ENCODE assay signal across 9 cellular contexts in the genomic region with DNA sequence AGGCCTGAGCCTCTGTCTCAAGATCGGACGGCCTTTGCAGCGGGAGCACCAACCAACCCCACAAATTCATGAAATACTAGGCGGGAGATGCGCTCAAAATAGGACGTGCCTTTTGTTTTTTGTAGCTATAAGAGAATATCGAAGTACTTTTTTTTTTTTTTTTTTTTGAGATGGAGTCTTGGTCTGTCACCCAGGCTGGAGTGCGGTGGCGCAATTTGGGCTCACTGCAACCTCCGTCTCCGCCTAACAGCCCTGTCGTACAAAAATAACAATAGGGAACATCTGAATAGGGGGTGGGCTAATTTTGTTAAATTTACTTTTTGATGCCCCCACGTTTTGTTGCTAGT. TPM values are rescaled to one million over a fixed set of nuclear protein-coding genes. Genes with fewer than 3 reads are reported as not detected.
DNase-seq lines count a peak whose midpoint lies in the region; ATAC-seq and TF ChIP-seq lines count a peak whose summit lies in the region.
"Had no signal": no experiment of that assay in that cellular context is flagged by ENCODE, and none has a peak within 500 bp of the region (broad histone marks: within the 10 kb centered on the region; RNA-seq: fewer than 3 reads in every experiment).

No MANE protein-coding gene starts in this region.

- peak overlapping the region; percentile 74 for H3K27ac Mint-ChIP-seq in central memory CD8-positive, alpha-beta T cell (ENCODE audit: low read depth)
- H3K27ac Mint-ChIP-seq in naive thymus-derived CD8-positive, alpha-beta T cell, result peak overlapping the region in 9 of 10 donors; percentile 44 to 88 (median 82)
- H3K27ac Mint-ChIP-seq: activated naive CD4-positive, alpha-beta T cell treated with anti-CD3 and anti-CD28 coated beads, Interleukin-2, amount 50 U/mL, for 72 hours had no signal

- H2AFZ ChIP-seq in KMS-11 (ENCODE audit: low read depth), result peak overlapping the region; percentile 95; the same call in 1 of the 2 replicates

- H3K36me3 ChIP-seq in KMS-11 (ENCODE audit: insufficient read depth), result no peaks in the 10 kb centered on the region

- peaks cover 35% of the 10 kb centered on the region for H3K4me1 Mint-ChIP-seq in central memory CD8-positive, alpha-beta T cell
- peaks cover 18 to 42% (median 40%) of the 10 kb centered on the region in 4 donors for H3K4me1 Mint-ChIP-seq in naive thymus-derived CD8-positive, alpha-beta T cell

- H3K4me1 ChIP-seq in KMS-11 (ENCODE audit: low read depth, poor library complexity, severe bottlenecking), result peaks cover 7% of the 10 kb centered on the region

- no peak overlapping the region for H3K9ac ChIP-seq in KMS-11

- ATAC-seq in central memory CD8-positive, alpha-beta T cell (replicated peaks; ENCODE audit: extremely low read depth, poor library complexity, severe bottlenecking), result no peak
- ATAC-seq in naive thymus-derived CD8-positive, alpha-beta T cell, result no peak
- ATAC-seq in GM19397 (IDR thresholded peaks at IDR 0.05; ENCODE audit: unreplicated experiment), result no peak

- H3K4me3 ChIP-seq in KMS-11 (IDR thresholded peaks at IDR 0.05; ENCODE audit: insufficient read depth, low read depth, low read length), result no peak overlapping the region

- H3K79me2 ChIP-seq in KMS-11 (ENCODE audit: insufficient read depth, low read depth), result no peaks in the 10 kb centered on the region

- no peaks in the 10 kb centered on the region for H3K27me3 Mint-ChIP-seq in central memory CD8-positive, alpha-beta T cell
- H3K27me3 Mint-ChIP-seq in naive thymus-derived CD8-positive, alpha-beta T cell, result peaks cover 0 to 5% (median 0%) of the 10 kb centered on the region in 5 donors

- POLR2A ChIA-PET in naive thymus-derived CD8-positive, alpha-beta T cell (lab: Charles Lee), result interaction anchor here (0.6 to 1.1 kb wide), 3 partner anchors 37 to 130 kb away, joined by 3 to 4 read pairs (median 3); no protein-coding TSS in a partner anchor

- DNase-seq in DMS53 treated with DMSO at 0.1 percent for 48 hours (lab: John Stamatoyannopoulos, UW; ENCODE audit: unreplicated experiment) (peak; percentile 54), DMS53 (lab: John Stamatoyannopoulos, UW) (no peak), DMS 273 (lab: John Stamatoyannopoulos, UW; ENCODE audit: unreplicated experiment) (no peak), NCI-H526 treated with DMSO at 0.1 percent for 48 hours (lab: John Stamatoyannopoulos, UW) (no peak)
- no peak for DNase-seq in central memory CD8-positive, alpha-beta T cell (ENCODE audit: low spot score in 2 of 2)
- DNase-seq in naive thymus-derived CD8-positive, alpha-beta T cell, result no peak

- no peaks in the 10 kb centered on the region for H3K9me3 Mint-ChIP-seq in central memory CD8-positive, alpha-beta T cell
- peaks cover 0 to under 1% (median 0%) of the 10 kb centered on the region in 9 donors for H3K9me3 Mint-ChIP-seq in naive thymus-derived CD8-positive, alpha-beta T cell
- H3K9me3 Mint-ChIP-seq: activated naive CD4-positive, alpha-beta T cell treated with anti-CD3 and anti-CD28 coated beads, Interleukin-2, amount 50 U/mL, for 72 hours had no signal

- peak overlapping the region; percentile 60 for H3K4me2 ChIP-seq in KMS-11

- H3K4me3 Mint-ChIP-seq in central memory CD8-positive, alpha-beta T cell, result peak overlapping the region; percentile 79
- H3K4me3 Mint-ChIP-seq in naive thymus-derived CD8-positive, alpha-beta T cell, result peak overlapping the region; percentile 74 to 92 (median 87)

- no peaks in the 10 kb centered on the region for H3K36me3 Mint-ChIP-seq in central memory CD8-positive, alpha-beta T cell (ENCODE audit: insufficient read depth)
- no peaks in the 10 kb centered on the region for H3K36me3 Mint-ChIP-seq in naive thymus-derived CD8-positive, alpha-beta T cell

- no peak overlapping the region for H3K27ac ChIP-seq in KMS-11

- H3K27me3 ChIP-seq in KMS-11 (ENCODE audit: insufficient read depth, low read depth), result peaks cover 7% of the 10 kb centered on the region; the same call in 1 of the 2 replicates

- H4K20me1 ChIP-seq in KMS-11 (ENCODE audit: insufficient read depth), result no peaks in the 10 kb centered on the region

- TF ChIP-seq CTCF in KMS-11 (conservative IDR thresholded peaks at IDR 0.05; ENCODE audit: low read depth, low read length), result no peak

RNA-seq across cellular contexts. Expression of a gene that starts 5.9 kb away (rescaled TPM):
- total RNA-seq in naive thymus-derived CD8-positive, alpha-beta T cell, result 1 to 10 TPM; 3.7 to 4.6 TPM
- polyA plus RNA-seq in naive thymus-derived CD8-positive, alpha-beta T cell, result 1 to 10 TPM; 1.1 to 4.4 (median 2.7) TPM

RNA-seq across cellular contexts. Expression of a gene that starts 44.7 kb away (rescaled TPM):
- total RNA-seq in naive thymus-derived CD8-positive, alpha-beta T cell, result 10 to 100 TPM; 11.3 to 15.7 TPM
- 10 to 100 TPM in 1 of 3 donors, 1 to 10 TPM in 2; 7.3 to 13.5 (median 8.7) TPM for polyA plus RNA-seq in naive thymus-derived CD8-positive, alpha-beta T cell
